Comparison of ENCODE assay signal across 20 cellular contexts in the genomic region with DNA sequence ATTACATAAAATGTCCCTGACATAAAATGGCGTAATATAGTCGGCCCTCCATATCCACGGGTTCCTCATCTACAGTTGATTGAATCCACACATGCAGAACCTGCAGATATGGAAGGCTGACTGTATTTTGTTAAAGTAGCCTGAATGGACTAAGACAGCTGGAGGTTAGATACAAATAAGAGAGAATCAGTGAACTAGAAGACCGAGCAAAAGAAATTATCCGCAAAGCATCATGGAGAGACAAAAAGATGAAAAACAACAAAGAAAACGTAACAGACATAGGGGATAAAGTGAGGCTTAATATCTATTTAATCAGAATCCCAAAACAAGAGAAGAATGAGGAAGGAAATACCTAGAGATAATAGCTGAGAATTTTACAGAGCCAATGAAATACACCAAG. TPM values are rescaled to one million over a fixed set of nuclear protein-coding genes. Genes with fewer than 3 reads are reported as not detected.
DNase-seq lines count a peak whose midpoint lies in the region; ATAC-seq, FAIRE-seq and TF ChIP-seq lines count a peak whose summit lies in the region.
"Had no signal": no experiment of that assay in that cellular context is flagged by ENCODE, and none has a peak within 500 bp of the region (broad histone marks: within the 10 kb centered on the region; RNA-seq: fewer than 3 reads in every experiment).

No MANE protein-coding gene starts in this region.

- H3K36me3 Mint-ChIP-seq in neural progenitor cell = peaks cover 26% of the 10 kb centered on the region

- H3K9me2 ChIP-seq in SK-N-SH = no peaks in the 10 kb centered on the region

- H3K36me3 ChIP-seq in SK-N-SH (replicated peaks in 1 of 2; ENCODE audit: control insufficient read depth in 1 of 2, insufficient read depth in 2 of 2, low read length in 1 of 2) = peaks cover 64 to 84% of the 10 kb centered on the region in 2 experiments
- H3K36me3 ChIP-seq in neural progenitor cell = peaks cover 14% of the 10 kb centered on the region

- no peak overlapping the region for H3K4me2 ChIP-seq in SK-N-SH
- no peak overlapping the region for H3K4me2 ChIP-seq in neural progenitor cell
- H3K4me2 ChIP-seq: A549; BLaER1 treated with 17β-estradiol and CSF1 and Interleukin-3, amounts not matched to agents 10 nM and 100 nM had no signal

- peaks cover 8% of the 10 kb centered on the region for H3F3A ChIP-seq in SK-N-SH (replicated peaks; ENCODE audit: insufficient read depth)
- peaks cover 20% of the 10 kb centered on the region for H3F3A ChIP-seq in neural progenitor cell (ENCODE audit: low read depth)

- peaks cover 3% of the 10 kb centered on the region for H3K4me1 Mint-ChIP-seq in neural progenitor cell
- H3K4me1 Mint-ChIP-seq: B cell had no signal

- no peaks in the 10 kb centered on the region for H3K27me3 Mint-ChIP-seq in neural progenitor cell (ENCODE audit: insufficient read depth, low read depth)
- H3K27me3 Mint-ChIP-seq: B cell; CD4-positive, alpha-beta T cell had no signal

- CTCF ChIA-PET in SK-N-SH (lab: Yijun Ruan, JAX) = no interaction called here

- FAIRE-seq in frontal cortex (lab: Jason Lieb, UNC) = no peak
- no peak for FAIRE-seq in GM19239 (lab: Jason Lieb, UNC)
- FAIRE-seq: A549, D721Med, GM12892, GM18507 had no signal

- no peak for TF ChIP-seq CTCF in SK-N-SH (IDR thresholded peaks at IDR 0.05)
- no peak for TF ChIP-seq CTCF in neural progenitor cell (IDR thresholded peaks at IDR 0.05)

- H3K27ac ChIP-seq in SK-N-SH (ENCODE audit: low read depth in 2 of 2, low read length in 1 of 2) (no peak overlapping the region), neural progenitor cell (peak overlapping the region; percentile 91)
- H3K27ac ChIP-seq: 22Rv1; A549; BLaER1 treated with 17β-estradiol and CSF1 and Interleukin-3, amounts not matched to agents 10 nM and 100 nM; C4-2B had no signal

- H3K4me3 Mint-ChIP-seq in neural progenitor cell = no peak overlapping the region
- H3K4me3 Mint-ChIP-seq: B cell; CD4-positive, alpha-beta T cell; CD8-positive, alpha-beta T cell had no signal

- TF ChIP-seq EP300 in SK-N-SH (IDR thresholded peaks at IDR 0.05; ENCODE audit: borderline replicate concordance in 1 of 2, low read depth in 1 of 2, low read length in 1 of 2) = no peak

- H3K9me3 Mint-ChIP-seq in neural progenitor cell = peaks cover 2% of the 10 kb centered on the region
- H3K9me3 Mint-ChIP-seq: CD4-positive, alpha-beta T cell; CD8-positive, alpha-beta T cell had no signal

- no peaks in the 10 kb centered on the region for H4K20me1 ChIP-seq in SK-N-SH (ENCODE audit: insufficient read depth)
- no peaks in the 10 kb centered on the region for H4K20me1 ChIP-seq in neural progenitor cell (ENCODE audit: low read depth)

- H3K27me3 ChIP-seq in SK-N-SH (ENCODE audit: insufficient read depth) (no peaks in the 10 kb centered on the region), neural progenitor cell (no peaks in the 10 kb centered on the region)
- H3K27me3 ChIP-seq: BLaER1 treated with 17β-estradiol and CSF1 and Interleukin-3, amounts not matched to agents 10 nM and 100 nM had no signal

- H3K9me3 ChIP-seq in SK-N-SH = no peaks in the 10 kb centered on the region
- H3K9me3 ChIP-seq in neural progenitor cell (ENCODE audit: low read depth) = no peaks in the 10 kb centered on the region
- H3K9me3 ChIP-seq: A549, Caco-2 had no signal

- H3K9ac ChIP-seq in SK-N-SH (no peak overlapping the region), neural progenitor cell (no peak overlapping the region)
- H3K9ac ChIP-seq: BLaER1 treated with 17β-estradiol and CSF1 and Interleukin-3, amounts not matched to agents 10 nM and 100 nM had no signal

- POLR2A ChIA-PET in SK-N-SH (lab: Yijun Ruan, JAX) = no interaction called here

- H3K79me2 ChIP-seq in SK-N-SH (ENCODE audit: insufficient read depth) (peaks cover 15% of the 10 kb centered on the region), neural progenitor cell (ENCODE audit: low read depth) (peaks cover 8% of the 10 kb centered on the region)

- no peak overlapping the region for H3K4me3 ChIP-seq in SK-N-SH (ENCODE audit: low read depth in 2 of 2, low read length in 1 of 2)
- no peak overlapping the region for H3K4me3 ChIP-seq in neural progenitor cell
- H3K4me3 ChIP-seq: A549; BLaER1 treated with 17β-estradiol and CSF1 and Interleukin-3, amounts not matched to agents 10 nM and 100 nM had no signal

- no peak for TF ChIP-seq RAD21 in SK-N-SH (IDR thresholded peaks at IDR 0.05; ENCODE audit: low read length)

- H2AFZ ChIP-seq in SK-N-SH (ENCODE audit: low read depth) (no peak overlapping the region), neural progenitor cell (replicated peaks) (no peak overlapping the region)

- no peak overlapping the region for H3K27ac Mint-ChIP-seq in neural progenitor cell
- H3K27ac Mint-ChIP-seq: B cell; CD4-positive, alpha-beta T cell had no signal

- DNase-seq in SK-N-SH (no peak), neural progenitor cell (ENCODE audit: low spot score) (no peak), frontal cortex (ENCODE audit: low spot score in 2 of 2) (no peak), GM19239 (ENCODE audit: insufficient read length, low spot score) (no peak)
- DNase-seq: AML-193; Caco-2; Calu3; CD4-positive, alpha-beta T cell; CD8-positive, alpha-beta T cell; DMS79 treated with DMSO at 0.1 percent for 48 hours; GF-D8 had no signal

- H3K4me1 ChIP-seq in SK-N-SH (ENCODE audit: control insufficient read depth in 1 of 2, insufficient read depth in 2 of 2, low read depth in 1 of 2, low read length in 1 of 2) (peaks cover 0 to 7% of the 10 kb centered on the region in 2 experiments; a peak in 3 of 4 replicates), neural progenitor cell (peaks cover 21% of the 10 kb centered on the region)
- H3K4me1 ChIP-seq: A549; BLaER1 treated with 17β-estradiol and CSF1 and Interleukin-3, amounts not matched to agents 10 nM and 100 nM; Caco-2 had no signal

- WGBS in SK-N-SH (ENCODE audit: low lambda C conversion rate) = 96% methylated on average over 6 of the region's 6 CpGs

- no peak for ATAC-seq in SK-N-SH treated with all-trans-retinoic acid at 6 μM for 48 hours
- ATAC-seq: A549; CD8-positive, alpha-beta T cell had no signal

TF ChIP-seq in SK-N-SH treated with all-trans-retinoic acid at 6 μM for 48 hours, 23 proteins besides CTCF, POLR2A, EP300 and RAD21:
- TF ChIP-seq, protein P1, sequence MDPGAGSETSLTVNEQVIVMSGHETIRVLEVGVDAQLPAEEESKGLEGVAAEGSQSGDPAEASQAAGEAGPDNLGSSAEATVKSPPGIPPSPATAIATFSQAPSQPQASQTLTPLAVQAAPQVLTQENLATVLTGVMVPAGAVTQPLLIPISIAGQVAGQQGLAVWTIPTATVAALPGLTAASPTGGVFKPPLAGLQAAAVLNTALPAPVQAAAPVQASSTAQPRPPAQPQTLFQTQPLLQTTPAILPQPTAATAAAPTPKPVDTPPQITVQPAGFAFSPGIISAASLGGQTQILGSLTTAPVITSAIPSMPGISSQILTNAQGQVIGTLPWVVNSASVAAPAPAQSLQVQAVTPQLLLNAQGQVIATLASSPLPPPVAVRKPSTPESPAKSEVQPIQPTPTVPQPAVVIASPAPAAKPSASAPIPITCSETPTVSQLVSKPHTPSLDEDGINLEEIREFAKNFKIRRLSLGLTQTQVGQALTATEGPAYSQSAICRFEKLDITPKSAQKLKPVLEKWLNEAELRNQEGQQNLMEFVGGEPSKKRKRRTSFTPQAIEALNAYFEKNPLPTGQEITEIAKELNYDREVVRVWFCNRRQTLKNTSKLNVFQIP (CRISPR knock-in tag; IDR thresholded peaks at IDR 0.05; ENCODE audit: borderline replicate concordance, low read depth) = no peak
- TF ChIP-seq ZFP30 (CRISPR knock-in tag; IDR thresholded peaks at IDR 0.05) = peak; percentile 96

TF ChIP-seq in SK-N-SH, 30 proteins besides CTCF, POLR2A, EP300 and RAD21:
- TF ChIP-seq, protein P2, sequence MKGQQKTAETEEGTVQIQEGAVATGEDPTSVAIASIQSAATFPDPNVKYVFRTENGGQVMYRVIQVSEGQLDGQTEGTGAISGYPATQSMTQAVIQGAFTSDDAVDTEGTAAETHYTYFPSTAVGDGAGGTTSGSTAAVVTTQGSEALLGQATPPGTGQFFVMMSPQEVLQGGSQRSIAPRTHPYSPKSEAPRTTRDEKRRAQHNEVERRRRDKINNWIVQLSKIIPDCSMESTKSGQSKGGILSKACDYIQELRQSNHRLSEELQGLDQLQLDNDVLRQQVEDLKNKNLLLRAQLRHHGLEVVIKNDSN (IDR thresholded peaks at IDR 0.05; ENCODE audit: borderline replicate concordance, low read depth) = no peak
TF ChIP-seq in SK-N-SH: peak in this region for 0.

RNA-seq across cellular contexts. Expression of a gene that starts 20.3 kb away (rescaled TPM):
- polyA plus RNA-seq in SK-N-SH (2012; rRNA removed) = 3.2 and 4.8 TPM in 2 replicates
- 5.3 and 5.8 TPM in 2 replicates for polyA plus RNA-seq in SK-N-SH (2012; cell fraction: cytosol; rRNA removed)
- polyA plus RNA-seq in SK-N-SH (2012; cell fraction: nucleus; rRNA removed) = 4.7 and 10.1 TPM in 2 replicates
- total RNA-seq in neural progenitor cell (ENCODE audit: low replicate concordance) (29.4 and 37.3 TPM in 2 replicates), frontal cortex (39.9 TPM)

RNA-seq across cellular contexts. Expression of a gene that starts 46.8 kb away (rescaled TPM):
- polyA plus RNA-seq in SK-N-SH (2012; rRNA removed) = 20.8 and 27.7 TPM in 2 replicates
- polyA plus RNA-seq in SK-N-SH (2012; cell fraction: cytosol; rRNA removed) = 30.6 and 38.6 TPM in 2 replicates
- polyA plus RNA-seq in SK-N-SH (2012; cell fraction: nucleus; rRNA removed) = 6.0 and 13.5 TPM in 2 replicates
- total RNA-seq in neural progenitor cell (ENCODE audit: low replicate concordance) (9.6 and 10.2 TPM in 2 replicates), frontal cortex (7.7 TPM)

RNA-seq across cellular contexts. Expression of a gene that starts 52.1 kb away (rescaled TPM):
- 9.2 and 12.2 TPM in 2 replicates for polyA plus RNA-seq in SK-N-SH (2012; rRNA removed)
- polyA plus RNA-seq in SK-N-SH (2012; cell fraction: cytosol; rRNA removed) = 13.5 and 19.1 TPM in 2 replicates
- polyA plus RNA-seq in SK-N-SH (2012; cell fraction: nucleus; rRNA removed) = 9.9 and 20.7 TPM in 2 replicates
- total RNA-seq in neural progenitor cell (ENCODE audit: low replicate concordance) (24.7 and 38.5 TPM in 2 replicates), frontal cortex (34.6 TPM)
